ENCODE assay signal across 28 cellular contexts in the genomic region with DNA sequence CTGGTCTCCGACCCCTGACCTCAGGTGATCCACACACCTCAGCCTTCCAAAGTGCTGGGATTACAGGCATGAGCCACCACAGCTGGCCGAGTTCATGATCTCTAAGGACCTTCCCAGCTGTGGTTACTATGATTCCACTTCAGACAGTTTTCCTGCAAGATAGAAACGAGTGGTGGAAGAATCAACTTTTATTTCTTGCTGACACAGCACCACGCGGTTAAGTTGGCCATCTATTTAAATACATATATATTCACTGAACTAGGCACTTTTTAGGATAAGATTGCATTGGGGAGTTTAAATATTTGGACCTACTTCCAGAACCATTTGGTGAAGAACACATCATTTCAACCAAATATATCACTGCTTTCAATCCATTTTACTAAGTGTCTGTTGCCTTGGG.
"Had no signal": no experiment of that assay in that cellular context is flagged by ENCODE, and none has a peak within 500 bp of the region (broad histone marks: within the 10 kb centered on the region; RNA-seq: fewer than 3 reads in every experiment).

No MANE protein-coding gene starts in this region.

- H3K4me1 ChIP-seq: stomach, suprapubic skin, testis, thyroid gland, tibial artery, tibial nerve, transverse colon, upper lobe of left lung, upper lobe of right lung, uterus, vagina had no signal

- FAIRE-seq: urothelium cell line had no signal

- H3K36me3 ChIP-seq: stomach, suprapubic skin, thoracic aorta, thyroid gland, tibial artery, tibial nerve, transverse colon, upper lobe of left lung, upper lobe of right lung, uterus, vagina had no signal

- H3K27ac ChIP-seq: stomach, suprapubic skin, testis, thoracic aorta, thyroid gland, tibial artery, tibial nerve, transverse colon, upper lobe of left lung, upper lobe of right lung, uterus, vagina had no signal

- DNase-seq: stimulated activated CD4-positive, alpha-beta T cell treated with anti-CD3 and anti-CD28 coated beads, Interleukin-2, amount 100 ng/mL, for 48 hours; stimulated activated CD4-positive, alpha-beta T cell treated with anti-CD3 and anti-CD28 coated beads, Interleukin-4, amount 100 ng/mL, for 1 hour; stimulated activated CD4-positive, alpha-beta T cell treated with anti-CD3 and anti-CD28 coated beads, Interleukin-4, amount 100 ng/mL, for 24 hours; stimulated activated CD4-positive, alpha-beta T cell treated with anti-CD3 and anti-CD28 coated beads, Interleukin-4, amount 100 ng/mL, for 4 hours; stimulated activated CD8-positive, alpha-beta memory T cell treated with anti-CD3 and anti-CD28 coated beads, Interleukin-4, amount 100 ng/mL, for 48 hours; stimulated activated naive B cell treated with anti-CD40 and anti-IgM and Interleukin-4, amounts not matched to agents 10 μg/mL and 1 μg/mL and 100 μg/mL, for 72 hours; stimulated activated naive CD4-positive, alpha-beta T cell; stimulated activated naive CD8-positive, alpha-beta T cell treated with anti-CD3 and anti-CD28 coated beads, Interleukin-15, amount 100 ng/mL, for 72 hours; stimulated activated naive CD8-positive, alpha-beta T cell treated with anti-CD3 and anti-CD28 coated beads, Interleukin-15, Interleukin-2, amounts not matched to agents 100 U/mL and 50 U/mL, for 24 hours; stomach; substantia nigra; testis; thyroid gland; tibial artery; transverse colon; trophoblast cell; upper lobe of left lung; upper lobe of right lung; uterus had no signal

- H3K4me3 ChIP-seq: stomach, suprapubic skin, testis, thoracic aorta, thyroid gland, tibial artery, tibial nerve, transverse colon, upper lobe of left lung, upper lobe of right lung, uterus, vagina had no signal

- H3K9me3 Mint-ChIP-seq: stimulated activated naive CD8-positive, alpha-beta T cell treated with anti-CD3 and anti-CD28 coated beads, Interleukin-15, Interleukin-2, amounts not matched to agents 100 ng/mL and 50 ng/mL, for 24 hours; type B pancreatic cell had no signal

- H3K4me1 Mint-ChIP-seq: stimulated activated effector memory CD8-positive, alpha-beta T cell treated with anti-CD3 and anti-CD28 coated beads, Interleukin-12 subunit alpha, Interleukin-12 subunit beta, amount 100 ng/mL, for 72 hours; stimulated activated memory B cell treated with anti-CD40 and anti-IgM and Interleukin-4, amounts not matched to agents 10 μg/mL and 1 μg/mL and 100 μg/mL, for 72 hours; stimulated activated naive B cell treated with anti-CD40 and anti-IgM and Interleukin-4, amounts not matched to agents 10 μg/mL and 1 μg/mL and 100 μg/mL, for 72 hours; stimulated activated naive CD8-positive, alpha-beta T cell treated with anti-CD3 and anti-CD28 coated beads, Interleukin-15, amount 100 ng/mL, for 72 hours had no signal

- H3K27me3 Mint-ChIP-seq: stimulated activated memory B cell treated with anti-CD40 and anti-IgM and Interleukin-4, amounts not matched to agents 10 μg/mL and 1 μg/mL and 100 μg/mL, for 72 hours had no signal

- H3K27ac Mint-ChIP-seq: stimulated activated effector memory CD8-positive, alpha-beta T cell treated with anti-CD3 and anti-CD28 coated beads, Interleukin-12 subunit alpha, Interleukin-12 subunit beta, amount 100 ng/mL, for 72 hours; stimulated activated memory B cell treated with anti-CD40 and anti-IgM and Interleukin-4, amounts not matched to agents 10 μg/mL and 1 μg/mL and 100 μg/mL, for 72 hours; stimulated activated naive B cell treated with anti-CD40 and anti-IgM and Interleukin-4, amounts not matched to agents 10 μg/mL and 1 μg/mL and 100 μg/mL, for 72 hours; stimulated activated naive CD8-positive, alpha-beta T cell treated with anti-CD3 and anti-CD28 coated beads, Interleukin-15, amount 100 ng/mL, for 72 hours; stimulated activated naive CD8-positive, alpha-beta T cell treated with anti-CD3 and anti-CD28 coated beads, Interleukin-15, Interleukin-2, amounts not matched to agents 100 ng/mL and 50 ng/mL, for 24 hours; type B pancreatic cell had no signal

- H3K27me3 ChIP-seq: testis, thyroid gland, tibial nerve, transverse colon, upper lobe of left lung, upper lobe of right lung, uterus, vagina had no signal

- ATAC-seq: stimulated activated effector memory CD8-positive, alpha-beta T cell treated with anti-CD3 and anti-CD28 coated beads, Interleukin-12 subunit alpha, Interleukin-12 subunit beta, amount 100 ng/mL, for 72 hours; stimulated activated memory B cell treated with anti-CD40 and anti-IgM and Interleukin-4, amounts not matched to agents 10 μg/mL and 1 μg/mL and 100 μg/mL, for 72 hours; stimulated activated naive B cell treated with anti-CD40 and anti-IgM and Interleukin-4, amounts not matched to agents 10 μg/mL and 1 μg/mL and 100 μg/mL, for 72 hours; stimulated activated naive CD8-positive, alpha-beta T cell treated with anti-CD3 and anti-CD28 coated beads, Interleukin-15, amount 100 ng/mL, for 72 hours; stimulated activated naive CD8-positive, alpha-beta T cell treated with anti-CD3 and anti-CD28 coated beads, Interleukin-15, Interleukin-2, amounts not matched to agents 100 U/mL and 50 U/mL, for 24 hours had no signal

- H3K36me3 Mint-ChIP-seq: stimulated activated effector memory CD8-positive, alpha-beta T cell treated with anti-CD3 and anti-CD28 coated beads, Interleukin-12 subunit alpha, Interleukin-12 subunit beta, amount 100 ng/mL, for 72 hours; stimulated activated memory B cell treated with anti-CD40 and anti-IgM and Interleukin-4, amounts not matched to agents 10 μg/mL and 1 μg/mL and 100 μg/mL, for 72 hours; stimulated activated naive B cell treated with anti-CD40 and anti-IgM and Interleukin-4, amounts not matched to agents 10 μg/mL and 1 μg/mL and 100 μg/mL, for 72 hours; type B pancreatic cell had no signal

- H3K9me3 ChIP-seq: suprapubic skin, testis, thyroid gland, tibial artery, transverse colon, upper lobe of left lung, upper lobe of right lung, uterus, vagina had no signal

- H3K4me3 Mint-ChIP-seq: stimulated activated effector memory CD8-positive, alpha-beta T cell treated with anti-CD3 and anti-CD28 coated beads, Interleukin-12 subunit alpha, Interleukin-12 subunit beta, amount 100 ng/mL, for 72 hours; stimulated activated memory B cell treated with anti-CD40 and anti-IgM and Interleukin-4, amounts not matched to agents 10 μg/mL and 1 μg/mL and 100 μg/mL, for 72 hours; stimulated activated naive B cell treated with anti-CD40 and anti-IgM and Interleukin-4, amounts not matched to agents 10 μg/mL and 1 μg/mL and 100 μg/mL, for 72 hours; stimulated activated naive CD8-positive, alpha-beta T cell treated with anti-CD3 and anti-CD28 coated beads, Interleukin-15, amount 100 ng/mL, for 72 hours; stimulated activated naive CD8-positive, alpha-beta T cell treated with anti-CD3 and anti-CD28 coated beads, Interleukin-15, Interleukin-2, amounts not matched to agents 100 ng/mL and 50 ng/mL, for 24 hours; type B pancreatic cell had no signal
